ENCODE assay signal across 18 cellular contexts in genomic region chr7:157769870-157770213, GRCh38.
"Had no signal": no experiment of that assay in that cellular context is flagged by ENCODE, and none has a peak within 500 bp of the region (broad histone marks: within the 10 kb centered on the region; RNA-seq: fewer than 3 reads in every experiment).

No MANE protein-coding gene starts in this region.

- H3K36me3 ChIP-seq: esophagus squamous epithelium, left ventricle myocardium inferior, sigmoid colon, thoracic aorta, uterus had no signal

- H3K27ac Mint-ChIP-seq: activated T-helper 17 cell treated with anti-CD3 and anti-CD28 coated beads, Interleukin-2, amount 50 U/mL, for 72 hours; natural killer cell; progenitor cell of endocrine pancreas had no signal

- H3K4me1 Mint-ChIP-seq: natural killer cell had no signal

- H3K4me1 ChIP-seq: esophagus squamous epithelium, left ventricle myocardium inferior, sigmoid colon, uterus had no signal

- DNase-seq: activated CD4-positive, alpha-beta T cell treated with anti-CD3 and anti-CD28 coated beads for 1 hour; activated CD4-positive, alpha-beta T cell treated with anti-CD3 and anti-CD28 coated beads, Interleukin-2, amount 50 U/mL, for 48 hours; activated naive CD4-positive, alpha-beta T cell treated with Interleukin-2 at 50 U/mL for 16 hours; anterior cingulate cortex; cortex of kidney; effector CD8-positive, alpha-beta T cell; esophagus squamous epithelium; left ventricle myocardium inferior; natural killer cell; sigmoid colon; stimulated activated CD4-positive, alpha-beta T cell treated with anti-CD3 and anti-CD28 coated beads, Interleukin-12 subunit alpha, Interleukin-12 subunit beta, amount 100 ng/mL, for 4 hours; stimulated activated CD4-positive, alpha-beta T cell treated with anti-CD3 and anti-CD28 coated beads, Interleukin-2, amount 100 ng/mL, for 24 hours; uterus had no signal

- H3K4me3 Mint-ChIP-seq: activated T-helper 17 cell treated with anti-CD3 and anti-CD28 coated beads, Interleukin-2, amount 50 U/mL, for 72 hours; natural killer cell had no signal

- H3K27me3 ChIP-seq: uterus had no signal

- FAIRE-seq: endothelial cell of umbilical vein, keratinocyte had no signal

- ATAC-seq: activated T-helper 17 cell treated with anti-CD3 and anti-CD28 coated beads, Interleukin-2, amount 50 U/mL, for 72 hours; natural killer cell had no signal

- H3K4me3 ChIP-seq: esophagus squamous epithelium, left ventricle myocardium inferior, sigmoid colon, thoracic aorta, uterus had no signal

- H3K27ac ChIP-seq: esophagus squamous epithelium, left ventricle myocardium inferior, sigmoid colon, thoracic aorta, uterus had no signal
